ENCODE assay signal across 9 cellular contexts in the genomic region with DNA sequence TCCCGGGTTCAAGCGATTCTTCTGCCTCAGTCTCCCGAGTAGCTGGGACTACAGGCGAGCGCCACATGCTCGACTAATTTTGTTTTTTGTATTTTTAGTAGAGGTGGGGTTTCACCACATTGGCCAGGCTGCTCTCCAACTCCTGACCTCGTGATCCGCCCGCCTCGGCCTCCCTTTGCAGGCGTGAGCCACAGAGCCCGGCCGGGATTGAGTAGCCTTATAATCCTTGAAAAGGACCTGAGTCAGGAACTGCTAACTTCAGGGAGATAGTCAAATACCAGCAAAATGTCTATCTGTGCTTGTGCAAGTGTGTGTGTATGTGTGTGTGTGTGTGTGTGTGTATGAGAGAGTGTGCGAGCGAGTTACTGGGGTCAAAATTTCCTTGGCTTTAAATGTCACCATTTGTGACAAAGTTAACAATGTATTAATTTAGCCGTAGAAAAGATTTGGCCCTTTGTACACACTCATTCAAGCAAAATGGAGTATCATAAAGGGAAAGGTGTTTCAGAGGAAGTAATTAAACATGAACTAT. TPM values are rescaled to one million over a fixed set of nuclear protein-coding genes. Genes with fewer than 3 reads are reported as not detected.
DNase-seq lines count a peak whose midpoint lies in the region; ATAC-seq and TF ChIP-seq lines count a peak whose summit lies in the region.
"Had no signal": no experiment of that assay in that cellular context is flagged by ENCODE, and none has a peak within 500 bp of the region (broad histone marks: within the 10 kb centered on the region; RNA-seq: fewer than 3 reads in every experiment).

No MANE protein-coding gene starts in this region.

- ATAC-seq in esophagus mucosa (no peak), GM18858 (IDR thresholded peaks at IDR 0.05; ENCODE audit: unreplicated experiment) (no peak)

- no peak for DNase-seq in AG04450 (ENCODE audit: low read depth, low spot score)
- peak; percentile 14 to 16 for DNase-seq in cardiac fibroblast (ENCODE audit: low read depth in 2 of 2)
- DNase-seq in COLO668 (lab: John Stamatoyannopoulos, UW; ENCODE audit: unreplicated experiment) = no peak
- no peak for DNase-seq in NCI-H1930 (lab: John Stamatoyannopoulos, UW)
- DNase-seq: occipital lobe had no signal

- H3K9me3 ChIP-seq in AG04450 (ENCODE audit: control insufficient read depth, insufficient read depth, low read length) (no peaks in the 10 kb centered on the region), HUES48 (ENCODE audit: control insufficient read depth, insufficient read depth, low read length) (peaks cover 37% of the 10 kb centered on the region), mucosa of rectum (ENCODE audit: control insufficient read depth in 2 of 2, low read length in 2 of 2) (no peaks in the 10 kb centered on the region)

- no peak overlapping the region for H3K9ac ChIP-seq in HUES48 (ENCODE audit: low read depth, low read length)
- H3K9ac ChIP-seq in mucosa of rectum (ENCODE audit: low read depth in 1 of 2, low read length in 2 of 2) = peak overlapping the region; percentile 80 to 96

- peak overlapping the region; percentile 65 for H3K4me3 ChIP-seq in AG04450 (ENCODE audit: low read depth, low read length)
- H3K4me3 ChIP-seq in HUES48 (ENCODE audit: low read depth, low read length) = peak overlapping the region; percentile 70
- H3K4me3 ChIP-seq in cardiac fibroblast (replicated peaks in 1 of 2; ENCODE audit: low read depth in 2 of 2, low read length in 2 of 2) = peak overlapping the region in 1 of 2 donors; percentile 18
- peak overlapping the region; percentile 83 to 87 for H3K4me3 ChIP-seq in mucosa of rectum (ENCODE audit: low read length in 2 of 2)

- no peak for TF ChIP-seq CTCF in AG04450 (IDR thresholded peaks at IDR 0.05; ENCODE audit: low read depth, low read length)
- TF ChIP-seq CTCF in cardiac fibroblast (IDR thresholded peaks at IDR 0.05; ENCODE audit: low read depth, low read length) = no peak

- POLR2A ChIA-PET in AG04450 (lab: Yijun Ruan, JAX) = no interaction called here

- H3K27me3 ChIP-seq in AG04450 (ENCODE audit: control insufficient read depth, insufficient read depth, low read length) (no peaks in the 10 kb centered on the region), HUES48 (ENCODE audit: control insufficient read depth, insufficient read depth, low read length) (no peaks in the 10 kb centered on the region), mucosa of rectum (ENCODE audit: control insufficient read depth in 2 of 2, insufficient read depth in 2 of 2, low read length in 2 of 2) (no peaks in the 10 kb centered on the region)

- no peaks in the 10 kb centered on the region for H3K36me3 ChIP-seq in HUES48 (ENCODE audit: control insufficient read depth, insufficient read depth, low read length)
- H3K36me3 ChIP-seq in mucosa of rectum (ENCODE audit: control insufficient read depth in 2 of 2, insufficient read depth in 2 of 2, low read length in 2 of 2) = no peaks in the 10 kb centered on the region

- CTCF ChIA-PET in AG04450 (lab: Charles Lee) = interaction anchor here (0.8 kb wide), 1 partner anchor 199 kb away, joined by 3 read pairs; no protein-coding TSS in a partner anchor

- peaks cover 4% of the 10 kb centered on the region; the same call in 1 of the 2 replicates for H3K4me1 ChIP-seq in HUES48 (ENCODE audit: control insufficient read depth, insufficient read depth, low read length)
- peaks cover 6 to 7% of the 10 kb centered on the region in 2 donors for H3K4me1 ChIP-seq in mucosa of rectum (ENCODE audit: control insufficient read depth in 2 of 2, insufficient read depth in 2 of 2, low read length in 2 of 2)

- H3K27ac ChIP-seq in AG04450 (ENCODE audit: low read depth, low read length) (no peak overlapping the region), HUES48 (ENCODE audit: low read depth, low read length) (peak overlapping the region; percentile 96), mucosa of rectum (ENCODE audit: low read depth in 2 of 2, low read length in 2 of 2) (peak overlapping the region; percentile 98 to 99)

RNA-seq across cellular contexts. Expression of gene KDM6A, which starts 1.8 kb away (rescaled TPM):
- 9.4 and 9.9 TPM in 2 replicates for polyA plus RNA-seq in AG04450 (2011; rRNA removed)
- polyA minus RNA-seq in AG04450 (2011; rRNA and poly(A)+ RNA removed) = 18.3 and 28.9 TPM in 2 replicates
- total RNA-seq in esophagus mucosa = 28.0 TPM

RNA-seq across cellular contexts. Expression of gene DUSP21, which starts 27.4 kb away (rescaled TPM):
- polyA plus RNA-seq in AG04450 (2011; rRNA removed) = not detected in 2 replicates
- not detected in 2 replicates for polyA minus RNA-seq in AG04450 (2011; rRNA and poly(A)+ RNA removed)
- not detected for total RNA-seq in esophagus mucosa
- total RNA-seq: occipital lobe had no signal

Comparison
In these comparisons a context has a peak if more than half of its experiments do, and no peak if none do; other contexts are left out.
1. DNase-seq: peak in cardiac fibroblast (2 of 2); none in AG04450 (single experiment), COLO668 (single experiment) and NCI-H1930 (0 of 2).